ENCODE assay signal across 11 cellular contexts in genomic region chr15:76012021-76012551, GRCh38. TPM values are rescaled to one million over a fixed set of nuclear protein-coding genes. Genes with fewer than 3 reads are reported as not detected.
DNase-seq lines count a peak whose midpoint lies in the region; ATAC-seq and TF ChIP-seq lines count a peak whose summit lies in the region.
"Had no signal": no experiment of that assay in that cellular context is flagged by ENCODE, and none has a peak within 500 bp of the region (broad histone marks: within the 10 kb centered on the region; RNA-seq: fewer than 3 reads in every experiment).

TSS of gene NRG4 (minus strand) at chr15:76012424. CDS start at chr15:76011230, 1,194 bp downstream.

- no peaks in the 10 kb centered on the region for H3K9me3 ChIP-seq in A673 (ENCODE audit: low read depth, low read length, poor library complexity, severe bottlenecking)
- no peaks in the 10 kb centered on the region for H3K9me3 ChIP-seq in CD4-positive, alpha-beta memory T cell (ENCODE audit: control insufficient read depth in 1 of 2, low read length in 2 of 2)
- H3K9me3 ChIP-seq: thyroid gland had no signal

- peaks cover 9 to 24% (median 12%) of the 10 kb centered on the region in 8 donors for H3K9me3 Mint-ChIP-seq in CD4-positive, alpha-beta memory T cell

- H3K27ac ChIP-seq in A673 (ENCODE audit: low read depth, low read length, poor library complexity, severe bottlenecking) (peak within 1 kb of the TSS; percentile 7), VCaP (peak within 1 kb of the TSS; percentile 22; the same call in 1 of the 2 replicates)
- H3K27ac ChIP-seq in CD4-positive, alpha-beta memory T cell (ENCODE audit: low read depth, low read length) = no peak within 1 kb of the TSS
- H3K27ac ChIP-seq: thyroid gland had no signal

- H3K4me3 Mint-ChIP-seq in CD4-positive, alpha-beta memory T cell = peak within 1 kb of the TSS in 3 of 8 donors; percentile 4 to 44 (median 23)

- TF ChIP-seq CTCF in A673 (conservative IDR thresholded peaks at IDR 0.05; ENCODE audit: low read depth, low read length) (no peak), VCaP (conservative IDR thresholded peaks at IDR 0.05) (no peak)

- H3K27ac Mint-ChIP-seq in CD4-positive, alpha-beta memory T cell = no peak within 1 kb of the TSS

- peaks cover 11% of the 10 kb centered on the region for H3K27me3 ChIP-seq in A673 (replicated peaks; ENCODE audit: insufficient read depth, low read depth, low read length, poor library complexity)
- no peaks in the 10 kb centered on the region for H3K27me3 ChIP-seq in CD4-positive, alpha-beta memory T cell (ENCODE audit: insufficient read depth, low read length)
- H3K27me3 ChIP-seq: thyroid gland had no signal

- H3K4me3 ChIP-seq in A673 (ENCODE audit: low read depth, low read length, poor library complexity, severe bottlenecking) = peak within 1 kb of the TSS; percentile 2
- no peak within 1 kb of the TSS for H3K4me3 ChIP-seq in CD4-positive, alpha-beta memory T cell (ENCODE audit: low read length in 2 of 2)
- H3K4me3 ChIP-seq: thyroid gland had no signal

- no TSS peak for BruUV-seq in A673 (replicated peaks; lab: Mats Ljungman, UMichigan)

- peak; percentile 82 for ATAC-seq in left lobe of liver

- peaks cover 0 to 2% of the 10 kb centered on the region in 2 donors for H3K36me3 Mint-ChIP-seq in CD4-positive, alpha-beta memory T cell

- CTCF ChIA-PET in A673 (lab: Charles Lee) = interaction anchor here (0.9 kb wide), 1 partner anchor 127 kb away, joined by 3 read pairs; no protein-coding TSS in a partner anchor
- CTCF ChIA-PET in HEK293T (lab: Yijun Ruan, JAX) = interaction anchor here (0.6 kb wide), 1 partner anchor 298 kb away, joined by 12 read pairs; no protein-coding TSS in a partner anchor
- CTCF ChIA-PET in CD4-positive, alpha-beta memory T cell (lab: Charles Lee; ENCODE audit: partially characterized antibody) = no interaction called here

- H3K36me3 ChIP-seq in A673 (ENCODE audit: insufficient read depth, low read length, poor library complexity, severe bottlenecking) = no peaks in the 10 kb centered on the region
- H3K36me3 ChIP-seq in CD4-positive, alpha-beta memory T cell (ENCODE audit: insufficient read depth, low read length) = no peaks in the 10 kb centered on the region
- H3K36me3 ChIP-seq: thyroid gland had no signal

- peaks cover 21 to 33% of the 10 kb centered on the region in 2 donors for H3K27me3 Mint-ChIP-seq in CD4-positive, alpha-beta memory T cell

- DNase-seq in A673 (ENCODE audit: low spot score) (no peak), HEK293T (ENCODE audit: extremely low spot score) (peak; percentile 33), left lobe of liver (ENCODE audit: low spot score) (peak; percentile 49), NCI-H1436 treated with DMSO at 0.1 percent for 48 hours (lab: John Stamatoyannopoulos, UW) (no peak), inferior parietal cortex (ENCODE audit: extremely low spot score) (no peak), NCI-H2227 treated with DMSO at 0.1 percent for 48 hours (lab: John Stamatoyannopoulos, UW) (no peak)
- no peak for DNase-seq in CD4-positive, alpha-beta memory T cell
- DNase-seq: DMS153, NCI-H187 had no signal

- intact Hi-C loops in A673 (cut with micrococcal nuclease; ENCODE audit: unreplicated experiment) = no loop called here
- intact Hi-C loops in CD4-positive, alpha-beta memory T cell (cut with micrococcal nuclease) = no loop called here

- H3K4me1 ChIP-seq in A673 (ENCODE audit: insufficient read depth, low read length, poor library complexity, severe bottlenecking) = no peaks in the 10 kb centered on the region
- H3K4me1 ChIP-seq in CD4-positive, alpha-beta memory T cell (ENCODE audit: insufficient read depth, low read length) = no peaks in the 10 kb centered on the region
- H3K4me1 ChIP-seq: thyroid gland had no signal

- peaks cover 2 to 6% (median 5%) of the 10 kb centered on the region in 4 donors for H3K4me1 Mint-ChIP-seq in CD4-positive, alpha-beta memory T cell

- POLR2A ChIA-PET in A673 (lab: Charles Lee; ENCODE audit: low non-redundant PET) (no interaction called here), HEK293T (lab: Yijun Ruan, JAX) (interaction anchor here (0.9 to 1.3 kb wide), 2 partner anchors 108 to 139 kb away, joined by 3 read pairs; no protein-coding TSS in a partner anchor)
- POLR2A ChIA-PET in CD4-positive, alpha-beta memory T cell (lab: Charles Lee; ENCODE audit: partially characterized antibody) = no interaction called here

TF ChIP-seq in HEK293T, 16 proteins besides CTCF, POLR2A, EP300 and RAD21:
- TF ChIP-seq ZNF384 (IDR thresholded peaks at IDR 0.05) = no peak
- TF ChIP-seq FOXK2 (IDR thresholded peaks at IDR 0.05) = no peak
- no peak for TF ChIP-seq SP1 (IDR thresholded peaks at IDR 0.05)
- TF ChIP-seq PKNOX1 (IDR thresholded peaks at IDR 0.05) = peak; percentile 84
- no peak for TF ChIP-seq ELF4 (IDR thresholded peaks at IDR 0.05)
- TF ChIP-seq L3MBTL2 (conservative IDR thresholded peaks at IDR 0.05) = 0 out of 2 replicates have a peak, but pooled peaks have one; percentile 15

RNA-seq across cellular contexts. Expression of gene NRG4, which starts in this region (rescaled TPM):
- total RNA-seq in A673 (2021) (not detected in 2 replicates), left lobe of liver (3.2 TPM)
- not detected for total RNA-seq in CD4-positive, alpha-beta memory T cell
- polyA plus RNA-seq in CD4-positive, alpha-beta memory T cell = not detected
- total RNA-seq: thyroid gland had no signal

Comparison
In these comparisons a context has a peak if more than half of its experiments do, and no peak if none do; other contexts are left out.
1. DNase-seq: peak in HEK293T (single experiment) and left lobe of liver (single experiment); none in A673 (single experiment), NCI-H1436 treated with DMSO at 0.1 percent for 48 hours (single experiment), inferior parietal cortex (single experiment), NCI-H2227 treated with DMSO at 0.1 percent for 48 hours (single experiment) and CD4-positive, alpha-beta memory T cell (0 of 5).